ENCODE assay signal across 1 cellular context in the genomic region with DNA sequence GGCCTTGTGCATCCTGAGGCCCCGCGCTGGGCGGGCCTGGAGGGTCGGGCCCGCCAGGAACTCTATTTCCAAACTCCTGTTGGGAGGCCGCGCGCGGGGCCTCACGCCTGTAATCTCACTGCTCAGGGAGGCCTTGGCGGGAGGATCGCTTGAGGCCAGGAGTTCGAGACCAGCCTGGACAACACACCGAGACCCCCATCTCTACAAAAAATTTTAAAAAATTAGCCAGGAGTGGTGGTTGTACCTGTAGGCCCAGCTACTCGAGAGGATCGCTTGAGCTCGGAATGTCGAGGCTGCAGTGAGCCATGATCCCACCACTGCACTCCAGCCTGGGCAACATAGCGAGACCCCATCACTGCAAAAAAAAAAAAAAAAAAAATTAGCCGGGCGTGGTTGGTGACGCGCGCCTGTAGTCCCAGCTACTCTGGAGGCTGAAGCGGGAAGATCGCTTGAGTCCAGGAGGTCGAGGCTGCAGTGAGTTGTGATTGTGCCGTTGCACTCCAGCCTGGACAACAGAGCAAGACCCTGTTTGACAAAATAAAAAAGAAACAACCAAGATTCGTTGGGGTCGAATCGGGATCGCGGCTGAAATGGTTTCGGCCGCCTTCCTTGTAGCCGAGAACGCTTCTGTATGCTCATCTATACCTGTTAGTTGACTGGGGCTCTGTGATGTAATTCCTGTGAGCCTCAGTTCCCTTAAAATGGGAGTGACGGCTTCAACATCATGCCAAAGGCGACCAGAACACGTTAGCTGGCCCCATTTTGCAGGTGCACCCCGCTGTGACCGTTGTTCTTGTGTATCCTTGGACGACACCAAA.
TF ChIP-seq lines count a peak whose summit lies in the region.

No MANE protein-coding gene starts in this region.

TF ChIP-seq in HEK293, 187 proteins besides CTCF, POLR2A, EP300 and RAD21 (continued from another document):
- TF ChIP-seq ZNF518A (tag by site-specific recombination; conservative IDR thresholded peaks at IDR 0.05; ENCODE audit: low read depth) (peak; percentile 22; the same call in 1 of the 2 replicates), ZNF239 (tag by site-specific recombination; IDR thresholded peaks at IDR 0.05) (0 out of 2 replicates have a peak, but pooled peaks have one; percentile 7), ZNF140 (tag by site-specific recombination; IDR thresholded peaks at IDR 0.05) (0 out of 2 replicates have a peak, but pooled peaks have one; percentile 11)
- TF ChIP-seq, protein P1, sequence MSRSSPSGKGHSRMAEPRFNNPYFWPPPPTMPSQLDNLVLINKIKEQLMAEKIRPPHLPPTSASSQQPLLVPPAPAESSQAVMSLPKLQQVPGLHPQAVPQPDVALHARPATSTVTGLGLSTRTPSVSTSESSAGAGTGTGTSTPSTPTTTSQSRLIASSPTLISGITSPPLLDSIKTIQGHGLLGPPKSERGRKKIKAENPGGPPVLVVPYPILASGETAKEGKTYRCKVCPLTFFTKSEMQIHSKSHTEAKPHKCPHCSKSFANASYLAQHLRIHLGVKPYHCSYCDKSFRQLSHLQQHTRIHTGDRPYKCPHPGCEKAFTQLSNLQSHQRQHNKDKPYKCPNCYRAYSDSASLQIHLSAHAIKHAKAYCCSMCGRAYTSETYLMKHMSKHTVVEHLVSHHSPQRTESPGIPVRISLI (tag by site-specific recombination; IDR thresholded peaks at IDR 0.05): peak; percentile 58; the same call in 1 of the 2 replicates
TF ChIP-seq in HEK293: peak in this region for 29.
